Comparison of ENCODE assay signal across 24 cellular contexts in the genomic region with DNA sequence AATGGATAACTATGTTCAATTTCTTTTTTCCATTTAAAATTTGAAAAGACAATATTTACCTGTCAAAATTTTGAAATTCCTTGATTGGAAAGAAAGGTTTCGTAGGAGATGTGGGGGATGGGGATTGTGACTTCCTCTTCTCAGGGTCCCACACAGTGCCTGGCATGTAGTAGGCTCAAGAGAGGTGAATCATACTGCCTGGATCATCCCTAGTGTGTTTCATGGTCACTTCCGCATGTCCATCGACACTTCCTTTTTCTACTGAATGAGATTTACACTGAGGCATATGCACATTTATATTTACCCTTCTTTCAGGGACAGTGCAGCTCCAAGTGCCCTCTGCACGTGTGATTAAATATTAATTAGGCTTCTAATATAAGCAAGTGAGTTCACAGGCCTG.
DNase-seq lines count a peak whose midpoint lies in the region; ATAC-seq and TF ChIP-seq lines count a peak whose summit lies in the region.
"Had no signal": no experiment of that assay in that cellular context is flagged by ENCODE, and none has a peak within 500 bp of the region (broad histone marks: within the 10 kb centered on the region; RNA-seq: fewer than 3 reads in every experiment).

No MANE protein-coding gene starts in this region.

- no peaks in the 10 kb centered on the region for H3K9me3 Mint-ChIP-seq in activated naive CD8-positive, alpha-beta T cell treated with anti-CD3 and anti-CD28 coated beads for 36 hours
- H3K9me3 Mint-ChIP-seq: CD4-positive, CD25-positive, alpha-beta regulatory T cell; IgD-negative memory B cell had no signal

- H3K27ac Mint-ChIP-seq in activated naive CD8-positive, alpha-beta T cell treated with anti-CD3 and anti-CD28 coated beads for 36 hours: no peak overlapping the region
- H3K27ac Mint-ChIP-seq: CD4-positive, CD25-positive, alpha-beta regulatory T cell; IgD-negative memory B cell; T-helper 17 cell had no signal

- no peaks in the 10 kb centered on the region for H3K4me1 Mint-ChIP-seq in activated naive CD8-positive, alpha-beta T cell treated with anti-CD3 and anti-CD28 coated beads for 36 hours
- H3K4me1 Mint-ChIP-seq: CD4-positive, CD25-positive, alpha-beta regulatory T cell; IgD-negative memory B cell; T-helper 17 cell had no signal

- no peak for TF ChIP-seq CTCF in HL-60 (IDR thresholded peaks at IDR 0.05; ENCODE audit: insufficient read depth, low read length)

- H3K27me3 ChIP-seq in HL-60 (ENCODE audit: insufficient read depth, poor library complexity, severe bottlenecking): no peaks in the 10 kb centered on the region
- H3K27me3 ChIP-seq: BE2C had no signal

- DNase-seq in HL-60 (ENCODE audit: low read depth in 1 of 2, low spot score in 1 of 2) (peak; percentile 22 to 58), MV-4-11 (lab: John Stamatoyannopoulos, UW) (peak; percentile 75), SKM-1 (lab: John Stamatoyannopoulos, UW; ENCODE audit: unreplicated experiment) (peak; percentile 37), kidney tubule cell (ENCODE audit: low spot score) (peak; percentile 8), medulla oblongata (ENCODE audit: extremely low spot score) (no peak), left lobe of liver (ENCODE audit: low spot score) (no peak)
- DNase-seq in activated naive CD8-positive, alpha-beta T cell treated with anti-CD3 and anti-CD28 coated beads for 36 hours: no peak
- DNase-seq: BE2C; CD4-positive, CD25-positive, alpha-beta regulatory T cell; COR-L47; DMS79 treated with DMSO at 0.1 percent for 48 hours; Karpas-422; NCI-H1092 treated with DMSO at 0.1 percent for 48 hours; NCI-H146; NCI-H2029; NCI-H2227 treated with DMSO at 0.1 percent for 48 hours; NCI-H510A treated with DMSO at 0.1 percent for 48 hours; NCI-H748 treated with DMSO at 0.1 percent for 48 hours; PC-3; RPMI8226; SHP77; T-helper 17 cell had no signal

- ATAC-seq in left lobe of liver: no peak
- ATAC-seq: A549, PC-3, T-helper 17 cell had no signal

- H3K4me3 ChIP-seq in HL-60 (replicated peaks; ENCODE audit: insufficient read depth, low read length): no peak overlapping the region
- H3K4me3 ChIP-seq: A549 had no signal

- H3K27ac ChIP-seq in HL-60 (replicated peaks): no peak overlapping the region
- H3K27ac ChIP-seq: A549 had no signal

- no peaks in the 10 kb centered on the region for H3K36me3 Mint-ChIP-seq in activated naive CD8-positive, alpha-beta T cell treated with anti-CD3 and anti-CD28 coated beads for 36 hours
- H3K36me3 Mint-ChIP-seq: CD4-positive, CD25-positive, alpha-beta regulatory T cell; IgD-negative memory B cell had no signal

- H3K27me3 Mint-ChIP-seq in activated naive CD8-positive, alpha-beta T cell treated with anti-CD3 and anti-CD28 coated beads for 36 hours: peaks cover 5% of the 10 kb centered on the region

- no peak overlapping the region for H3K4me3 Mint-ChIP-seq in activated naive CD8-positive, alpha-beta T cell treated with anti-CD3 and anti-CD28 coated beads for 36 hours
- H3K4me3 Mint-ChIP-seq: CD4-positive, CD25-positive, alpha-beta regulatory T cell; IgD-negative memory B cell; T-helper 17 cell had no signal

Comparison
In these comparisons a context has a peak if more than half of its experiments do, and no peak if none do; other contexts are left out.
1. DNase-seq: peak in HL-60 (2 of 2), MV-4-11 (single experiment), SKM-1 (single experiment) and kidney tubule cell (single experiment); none in activated naive CD8-positive, alpha-beta T cell treated with anti-CD3 and anti-CD28 coated beads for 36 hours (single experiment), medulla oblongata (single experiment) and left lobe of liver (single experiment).